Comparison of ENCODE assay signal across 9 cellular contexts in the genomic region with DNA sequence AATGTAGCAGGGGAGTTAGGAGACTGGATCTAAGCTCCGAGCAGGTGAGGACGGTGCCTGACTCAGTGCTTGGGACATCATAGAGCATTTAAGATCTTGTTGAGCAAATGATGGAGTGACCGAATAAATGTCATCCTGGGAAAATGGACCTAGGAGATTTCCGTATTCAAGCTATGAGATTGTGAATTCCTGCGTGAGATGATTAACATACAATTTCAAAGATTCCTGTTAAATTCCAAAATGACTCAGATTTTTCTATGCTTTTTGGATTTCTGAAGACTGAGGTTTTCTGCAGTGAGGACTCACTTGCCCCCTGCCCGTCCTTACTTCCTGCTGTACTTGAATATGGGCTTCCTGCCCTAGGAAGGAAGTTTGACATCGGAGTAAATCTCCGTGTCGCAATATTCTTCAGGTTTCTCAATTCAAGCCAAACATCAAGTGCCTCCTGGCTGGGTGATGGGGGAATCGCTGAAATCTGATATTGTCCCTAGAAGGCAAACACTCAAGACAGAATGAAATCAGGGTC. TPM values are rescaled to one million over a fixed set of nuclear protein-coding genes. Genes with fewer than 3 reads are reported as not detected.
DNase-seq lines count a peak whose midpoint lies in the region; ATAC-seq and TF ChIP-seq lines count a peak whose summit lies in the region.
"Had no signal": no experiment of that assay in that cellular context is flagged by ENCODE, and none has a peak within 500 bp of the region (broad histone marks: within the 10 kb centered on the region; RNA-seq: fewer than 3 reads in every experiment).

No MANE protein-coding gene starts in this region.

- TF ChIP-seq CTCF in hepatocyte (IDR thresholded peaks at IDR 0.05; ENCODE audit: poor library complexity) (no peak), transverse colon (IDR thresholded peaks at IDR 0.05) (no peak)

- H2AFZ ChIP-seq in hepatocyte: no peak overlapping the region

- ATAC-seq in HG02678 (IDR thresholded peaks at IDR 0.05; ENCODE audit: unreplicated experiment): no peak

- peak overlapping the region; percentile 99 for H3K27ac Mint-ChIP-seq in activated T-cell treated with anti-CD3 and anti-CD28 coated beads, Interleukin-2, amount 50 U/mL, for 24 hours

- H3K36me3 ChIP-seq in hepatocyte (replicated peaks; ENCODE audit: insufficient read depth, low read depth): no peaks in the 10 kb centered on the region
- no peaks in the 10 kb centered on the region for H3K36me3 ChIP-seq in transverse colon
- H3K36me3 ChIP-seq: tibial artery had no signal

- H3K27ac ChIP-seq in hepatocyte (peak overlapping the region; percentile 22), transverse colon (peak overlapping the region; percentile 78 to 85 (median 81))
- H3K27ac ChIP-seq: tibial artery had no signal

- no peak for TF ChIP-seq POLR2A in transverse colon (IDR thresholded peaks at IDR 0.05)

- H3K4me3 Mint-ChIP-seq in activated T-cell treated with anti-CD3 and anti-CD28 coated beads, Interleukin-2, amount 50 U/mL, for 24 hours: peak overlapping the region; percentile 87

- H3K4me3 ChIP-seq in hepatocyte (no peak overlapping the region), transverse colon (no peak overlapping the region)
- H3K4me3 ChIP-seq: tibial artery had no signal

- no peaks in the 10 kb centered on the region for H3K27me3 Mint-ChIP-seq in activated T-cell treated with anti-CD3 and anti-CD28 coated beads, Interleukin-2, amount 50 U/mL, for 24 hours

- H3K9me3 Mint-ChIP-seq in activated T-cell treated with anti-CD3 and anti-CD28 coated beads, Interleukin-2, amount 50 U/mL, for 24 hours: no peaks in the 10 kb centered on the region

- H3K4me1 Mint-ChIP-seq in activated T-cell treated with anti-CD3 and anti-CD28 coated beads, Interleukin-2, amount 50 U/mL, for 24 hours (ENCODE audit: low read depth): peaks cover 78% of the 10 kb centered on the region

- DNase-seq in activated T-cell treated with anti-CD3 and anti-CD28 coated beads, Interleukin-2, amount 50 U/mL, for 24 hours: no peak
- DNase-seq in activated T-cell treated with anti-CD3 and anti-CD28 coated beads, Interleukin-2, amount 50 U/mL, for 1 hour: no peak
- DNase-seq in activated T-cell treated with anti-CD3 and anti-CD28 coated beads, Interleukin-2, amount 50 U/mL, for 48 hours: peak; percentile 16 to 20
- no peak for DNase-seq in hepatocyte (ENCODE audit: low spot score)
- DNase-seq in transverse colon: no peak
- DNase-seq in NK-92 treated with Interleukin-12 subunit alpha and Interleukin-12 subunit beta, amount 100 ng/mL, for 24 hours (lab: John Stamatoyannopoulos, UW): no peak
- DNase-seq in SW 1271 (lab: John Stamatoyannopoulos, UW): no peak

- H4K20me1 ChIP-seq in hepatocyte (ENCODE audit: insufficient read depth, poor library complexity, severe bottlenecking): no peaks in the 10 kb centered on the region

- in situ Hi-C loops in transverse colon (cut with MboI; ENCODE audit: low pct_ligation_motif_present in 1 of 4, low pct_unique_long_range_greater_than_20kb in 1 of 4, low sequenced_read_pairs in 3 of 4): no loop called here

- H3K9me3 ChIP-seq in hepatocyte (ENCODE audit: low read depth) (no peaks in the 10 kb centered on the region), transverse colon (no peaks in the 10 kb centered on the region)
- H3K9me3 ChIP-seq: tibial artery had no signal

- no peak for TF ChIP-seq EP300 in transverse colon (IDR thresholded peaks at IDR 0.05; ENCODE audit: low read depth)

- no peak overlapping the region for H3K4me2 ChIP-seq in hepatocyte

- H3K27me3 ChIP-seq in hepatocyte (no peaks in the 10 kb centered on the region), transverse colon (no peaks in the 10 kb centered on the region)
- H3K27me3 ChIP-seq: tibial artery had no signal

- H3K36me3 Mint-ChIP-seq in activated T-cell treated with anti-CD3 and anti-CD28 coated beads, Interleukin-2, amount 50 U/mL, for 24 hours (ENCODE audit: low read depth): peaks cover 90% of the 10 kb centered on the region

- peaks cover 4% of the 10 kb centered on the region for H3K4me1 ChIP-seq in hepatocyte (ENCODE audit: insufficient read depth)
- H3K4me1 ChIP-seq in transverse colon: peaks cover 0 to 29% (median 6%) of the 10 kb centered on the region in 4 donors
- H3K4me1 ChIP-seq: tibial artery had no signal

- WGBS in hepatocyte (ENCODE audit: low lambda C conversion rate, missing lambda C conversion rate): 65% methylated on average over 10 of the region's 10 CpGs
- WGBS in transverse colon (ENCODE audit: low coverage in 1 of 2), 2 donors: 67 to 77% methylated on average over 1 to 10 of the region's 10 CpGs

- H3K9me2 ChIP-seq in hepatocyte (replicated peaks; ENCODE audit: insufficient read depth): no peaks in the 10 kb centered on the region

- intact Hi-C loops in transverse colon (cut with DNase I; ENCODE audit: low total_unique reads): no loop called here

- no peaks in the 10 kb centered on the region for H3K79me2 ChIP-seq in hepatocyte

RNA-seq across cellular contexts. Expression of a gene that starts 5.2 kb away (rescaled TPM):
- total RNA-seq in hepatocyte: 1.4 and 1.7 TPM in 2 replicates
- 1.5 and 3.1 TPM in 2 replicates for polyA plus RNA-seq in hepatocyte
- 1 to 10 TPM; 2.4 to 6.4 (median 2.9) TPM for total RNA-seq in transverse colon

RNA-seq across cellular contexts. Expression of a gene that starts 10.5 kb away (rescaled TPM):
- 81.4 and 82.6 TPM in 2 replicates for total RNA-seq in hepatocyte
- polyA plus RNA-seq in hepatocyte: 180 and 219 TPM in 2 replicates
- 100 to 1,000 TPM in 2 of 4 donors, 10 to 100 TPM in 1, 1 to 10 TPM in 1; 2.8 to 104 (median 75.5) TPM for total RNA-seq in transverse colon

Comparison
In these comparisons a context has a peak if more than half of its experiments do, and no peak if none do; other contexts are left out.
1. DNase-seq: peak in activated T-cell treated with anti-CD3 and anti-CD28 coated beads, Interleukin-2, amount 50 U/mL, for 48 hours (2 of 2); none in activated T-cell treated with anti-CD3 and anti-CD28 coated beads, Interleukin-2, amount 50 U/mL, for 24 hours (single experiment), activated T-cell treated with anti-CD3 and anti-CD28 coated beads, Interleukin-2, amount 50 U/mL, for 1 hour (single experiment), hepatocyte (single experiment), transverse colon (single experiment), NK-92 treated with Interleukin-12 subunit alpha and Interleukin-12 subunit beta, amount 100 ng/mL, for 24 hours (single experiment) and SW 1271 (0 of 2).